In the genomic region with DNA sequence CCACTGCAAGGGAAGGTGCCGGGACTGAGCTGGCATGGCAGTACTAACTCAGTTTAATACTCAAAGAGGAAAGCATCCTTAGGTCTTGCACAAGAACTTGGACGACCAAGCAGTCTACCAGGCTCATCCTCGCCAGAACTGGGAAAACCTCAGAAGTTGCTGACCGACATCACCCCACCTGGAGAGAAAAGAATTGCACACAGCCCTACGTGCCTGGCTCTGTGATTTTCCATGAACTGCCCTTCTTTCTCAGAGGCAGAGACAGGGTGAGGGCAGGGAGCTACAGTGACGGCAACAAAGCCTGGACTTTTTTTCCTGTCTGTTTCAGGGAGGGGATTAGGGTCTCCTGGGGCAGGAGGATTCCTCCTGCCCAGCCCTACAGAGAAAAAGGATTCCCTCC, we compare ENCODE assay signal across 12 cellular contexts. TPM values are rescaled to one million over a fixed set of nuclear protein-coding genes. Genes with fewer than 3 reads are reported as not detected.
DNase-seq lines count a peak whose midpoint lies in the region; ATAC-seq and TF ChIP-seq lines count a peak whose summit lies in the region.
"Had no signal": no experiment of that assay in that cellular context is flagged by ENCODE, and none has a peak within 500 bp of the region (broad histone marks: within the 10 kb centered on the region; RNA-seq: fewer than 3 reads in every experiment).

No MANE protein-coding gene starts in this region.

- peak; percentile 38 for TF ChIP-seq CTCF in epithelial cell of esophagus (IDR thresholded peaks at IDR 0.05; ENCODE audit: insufficient read depth, low read depth, low read length, missing control alignments)
- no peak for TF ChIP-seq CTCF in lower lobe of right lung (IDR thresholded peaks at IDR 0.05)
- no peak for TF ChIP-seq CTCF in spleen (IDR thresholded peaks at IDR 0.05 in 8 of 11, conservative IDR thresholded peaks at IDR 0.05 in 3 of 11)
- TF ChIP-seq CTCF in GM13976 (IDR thresholded peaks at IDR 0.05; ENCODE audit: borderline replicate concordance, control extremely low read depth, extremely low read depth, insufficient read depth, missing control alignments): no peak

- no peak for ATAC-seq in lower lobe of right lung
- ATAC-seq: activated naive CD4-positive, alpha-beta T cell treated with anti-CD3 and anti-CD28 coated beads, Interleukin-2, amount 50 U/mL, for 72 hours had no signal

- peak; percentile 80 for DNase-seq in epithelial cell of esophagus (ENCODE audit: low read depth)
- DNase-seq in lower lobe of right lung: no peak
- no peak for DNase-seq in spleen
- DNase-seq in GM13976 (ENCODE audit: low spot score): no peak
- DNase-seq in RKO (ENCODE audit: low spot score): no peak
- no peak for DNase-seq in ureter (ENCODE audit: low spot score)
- DNase-seq in KBM-7: no peak
- DNase-seq: activated CD4-positive, alpha-beta T cell treated with anti-CD3 and anti-CD28 coated beads, Interleukin-2, amount 50 U/mL, for 48 hours; C1 segment of cervical spinal cord; NCI-H510A had no signal

- no peak for TF ChIP-seq POLR2A in spleen (IDR thresholded peaks at IDR 0.05)

- no peak overlapping the region for H3K4me3 ChIP-seq in HUES64 (ENCODE audit: low read length)
- H3K4me3 ChIP-seq in epithelial cell of esophagus (ENCODE audit: low read length): peak overlapping the region; percentile 26
- no peak overlapping the region for H3K4me3 ChIP-seq in lower lobe of right lung
- H3K4me3 ChIP-seq in spleen: no peak overlapping the region

- in situ Hi-C loops in GM13976 (cut with MboI; ENCODE audit: low sequenced_read_pairs, unreplicated experiment) (no loop called here), KBM-7 (cut with MboI; ENCODE audit: low pct_unique_long_range_greater_than_20kb, low sequenced_read_pairs) (loop anchor here (25.0 kb wide), 1 partner anchor 203 kb away; no protein-coding TSS in a partner anchor)

- 75% methylated on average over 6 of the region's 6 CpGs for WGBS in HUES64
- 51 to 72% (median 68%) methylated on average over 6 of the region's 6 CpGs for WGBS in spleen, 5 donors

- no peaks in the 10 kb centered on the region for H3K27me3 ChIP-seq in HUES64 (ENCODE audit: insufficient read depth, low read length)
- H3K27me3 ChIP-seq in lower lobe of right lung (ENCODE audit: low read depth): no peaks in the 10 kb centered on the region
- H3K27me3 ChIP-seq in spleen (replicated peaks in 1 of 7): peaks cover 0 to 43% (median 0%) of the 10 kb centered on the region in 7 donors

- H3K36me3 ChIP-seq in HUES64 (ENCODE audit: insufficient read depth, low read length) (peaks cover 65% of the 10 kb centered on the region), lower lobe of right lung (peaks cover 60% of the 10 kb centered on the region), spleen (peaks cover 0 to 71% (median 9%) of the 10 kb centered on the region in 6 donors)

- no peak overlapping the region for H3K9ac ChIP-seq in HUES64 (ENCODE audit: low read depth, low read length)

- 0 out of 2 replicates have a peak overlapping the region, but pooled peaks have one; percentile 0 for H3K27ac ChIP-seq in HUES64 (ENCODE audit: low read depth, low read length)
- peak overlapping the region; percentile 49 for H3K27ac ChIP-seq in lower lobe of right lung
- H3K27ac ChIP-seq in spleen: peak overlapping the region in 5 of 8 donors; percentile 55 to 70 (median 65)

- peaks cover 87% of the 10 kb centered on the region for H3K4me1 ChIP-seq in HUES64 (ENCODE audit: insufficient read depth, low read length)
- H3K4me1 ChIP-seq in lower lobe of right lung: peaks cover 74% of the 10 kb centered on the region
- peaks cover 11 to 87% (median 55%) of the 10 kb centered on the region in 6 donors for H3K4me1 ChIP-seq in spleen

- H3K9me3 ChIP-seq in HUES64 (ENCODE audit: insufficient read depth, low read depth, low read length) (no peaks in the 10 kb centered on the region), lower lobe of right lung (no peaks in the 10 kb centered on the region), spleen (no peaks in the 10 kb centered on the region)

- intact Hi-C loops in lower lobe of right lung (cut with DNase I) (no loop called here), spleen (cut with DNase I; ENCODE audit: low total_unique reads) (no loop called here)

RNA-seq across cellular contexts. Expression of a gene that starts 8.0 kb away (rescaled TPM):
- polyA plus RNA-seq in HUES64 (2013, experiment 1 of 2): 21.8 TPM
- 23.0 TPM for polyA plus RNA-seq in HUES64 (2013, experiment 2 of 2)
- 60.1 TPM for total RNA-seq in lower lobe of right lung
- total RNA-seq in spleen: 10 to 100 TPM; 39.5 to 85.3 (median 67.8) TPM
- 10 to 100 TPM in 1 of 3 donors, 1 to 10 TPM in 2; 5.6 to 13.1 (median 7.7) TPM for polyA plus RNA-seq in spleen
- 161 TPM for total RNA-seq in ureter

Comparison
In these comparisons a context has a peak if more than half of its experiments do, and no peak if none do; other contexts are left out.
1. H3K27ac ChIP-seq: peak in every context shown above with its lines; median percentile 65 in spleen; 49 in lower lobe of right lung; 0 in HUES64.